18 cellular contexts compared by ENCODE assay signal in genomic region chr1:15272782-15273127, GRCh38. TPM values are rescaled to one million over a fixed set of nuclear protein-coding genes. Genes with fewer than 3 reads are reported as not detected.
A peak's percentile ranks its signal among the peaks of the same experiment; 100 is the strongest.
DNase-seq lines count a peak whose midpoint lies in the region; ATAC-seq and TF ChIP-seq lines count a peak whose summit lies in the region.
"Had no signal": no experiment of that assay in that cellular context is flagged by ENCODE, and none has a peak within 500 bp of the region (broad histone marks: within the 10 kb centered on the region; RNA-seq: fewer than 3 reads in every experiment).

No MANE protein-coding gene starts in this region.

- no peaks in the 10 kb centered on the region for H3K9me3 Mint-ChIP-seq in HFFc6
- H3K9me3 Mint-ChIP-seq: activated T-helper 17 cell treated with anti-CD3 and anti-CD28 coated beads, Interleukin-2, amount 50 U/mL, for 72 hours; dendritic cell treated with granulocyte-macrophage colony-stimulating factor and Interleukin-4, amounts not matched to agents 40 ng/mL and 50 ng/mL, for 4 days had no signal

- peak overlapping the region in 1 of 2 donors; percentile 20 for H3K4me3 ChIP-seq in mucosa of rectum (ENCODE audit: low read length in 2 of 2)
- H3K4me3 ChIP-seq: lung had no signal

- peak overlapping the region in 1 of 2 donors; percentile 32 for H3K9ac ChIP-seq in mucosa of rectum (ENCODE audit: low read depth in 1 of 2, low read length in 2 of 2)

- no peaks in the 10 kb centered on the region for H3K36me3 ChIP-seq in mucosa of rectum (ENCODE audit: control insufficient read depth in 2 of 2, insufficient read depth in 2 of 2, low read length in 2 of 2)
- H3K36me3 ChIP-seq: brain microvascular endothelial cell had no signal

- H3K27me3 ChIP-seq in mucosa of rectum (ENCODE audit: control insufficient read depth in 2 of 2, insufficient read depth in 2 of 2, low read length in 2 of 2) = no peaks in the 10 kb centered on the region
- H3K27me3 ChIP-seq: brain microvascular endothelial cell had no signal

- no peak overlapping the region for H3K4me3 Mint-ChIP-seq in HFFc6
- H3K4me3 Mint-ChIP-seq: activated T-helper 17 cell treated with anti-CD3 and anti-CD28 coated beads, Interleukin-2, amount 50 U/mL, for 72 hours; stimulated activated memory B cell treated with anti-CD40 and anti-IgM and Interleukin-4, amounts not matched to agents 10 μg/mL and 1 μg/mL and 100 μg/mL, for 72 hours had no signal

- no peaks in the 10 kb centered on the region for H3K9me3 ChIP-seq in mucosa of rectum (ENCODE audit: control insufficient read depth in 2 of 2, low read length in 2 of 2)

- DNase-seq in HFFc6 (no peak), activated gamma-delta T cell (lab: John Stamatoyannopoulos, UW) (no peak)
- DNase-seq: GOT3; NCI-H1105; NCI-H2081 treated with DMSO at 0.1 percent for 48 hours; NK-92 treated with Interleukin-12 subunit alpha and Interleukin-12 subunit beta, amount 100 ng/mL, for 24 hours had no signal

- H3K27ac Mint-ChIP-seq in HFFc6 = no peak overlapping the region
- H3K27ac Mint-ChIP-seq: activated T-helper 17 cell treated with anti-CD3 and anti-CD28 coated beads, Interleukin-2, amount 50 U/mL, for 72 hours; CD4-positive, alpha-beta memory T cell; stimulated activated memory B cell treated with anti-CD40 and anti-IgM and Interleukin-4, amounts not matched to agents 10 μg/mL and 1 μg/mL and 100 μg/mL, for 72 hours had no signal

- peaks cover 14% of the 10 kb centered on the region for H3K4me1 Mint-ChIP-seq in HFFc6 (ENCODE audit: low read depth)
- H3K4me1 Mint-ChIP-seq: activated T-helper 17 cell treated with anti-CD3 and anti-CD28 coated beads, Interleukin-2, amount 50 U/mL, for 72 hours had no signal

- no peaks in the 10 kb centered on the region for H3K36me3 Mint-ChIP-seq in HFFc6 (ENCODE audit: low read depth)
- H3K36me3 Mint-ChIP-seq: CD4-positive, alpha-beta memory T cell; stimulated activated memory B cell treated with anti-CD40 and anti-IgM and Interleukin-4, amounts not matched to agents 10 μg/mL and 1 μg/mL and 100 μg/mL, for 72 hours had no signal

- ATAC-seq in HG02852 (IDR thresholded peaks at IDR 0.05; ENCODE audit: unreplicated experiment) (no peak), GM21381 (IDR thresholded peaks at IDR 0.05; ENCODE audit: unreplicated experiment) (no peak), GM21390 (IDR thresholded peaks at IDR 0.05; ENCODE audit: unreplicated experiment) (no peak)

- H3K27me3 Mint-ChIP-seq in HFFc6 (ENCODE audit: insufficient read depth) = peaks cover 41% of the 10 kb centered on the region
- H3K27me3 Mint-ChIP-seq: dendritic cell treated with granulocyte-macrophage colony-stimulating factor and Interleukin-4, amounts not matched to agents 40 ng/mL and 50 ng/mL, for 4 days had no signal

- H3K27ac ChIP-seq in 22Rv1 (no peak overlapping the region), VCaP (peak overlapping the region; percentile 42; the same call in 1 of the 2 replicates), mucosa of rectum (ENCODE audit: low read depth in 2 of 2, low read length in 2 of 2) (peak overlapping the region; percentile 15 to 58)
- H3K27ac ChIP-seq: brain microvascular endothelial cell had no signal

- peaks cover 9 to 17% of the 10 kb centered on the region in 2 donors for H3K4me1 ChIP-seq in mucosa of rectum (ENCODE audit: control insufficient read depth in 2 of 2, insufficient read depth in 2 of 2, low read length in 2 of 2)

- TF ChIP-seq CTCF in 22Rv1 (IDR thresholded peaks at IDR 0.05) (peak; percentile 58), HFFc6 (IDR thresholded peaks at IDR 0.05) (peak; percentile 56), VCaP (conservative IDR thresholded peaks at IDR 0.05) (peak; percentile 54)

RNA-seq across cellular contexts. Expression of gene FHAD1, which starts 25.7 kb away (rescaled TPM):
- total RNA-seq in HFFc6 (2021; fragmentation: NEBNext Ultra II Directional; extraction: Animal tissue kit (Norgen Biotek cat#: 25700)) = under 1 TPM in 2 of 6 experiments, not detected in 4; 0.16 to 0.25 TPM
- total RNA-seq: activated T-helper 17 cell treated with anti-CD3 and anti-CD28 coated beads, Interleukin-2, amount 50 U/mL, for 72 hours; CD4-positive, alpha-beta memory T cell had no signal
